15 cellular contexts compared by ENCODE assay signal in genomic region chr7:80729586-80730320, GRCh38.
DNase-seq lines count a peak whose midpoint lies in the region; ATAC-seq and TF ChIP-seq lines count a peak whose summit lies in the region.
"Had no signal": no experiment of that assay in that cellular context is flagged by ENCODE, and none has a peak within 500 bp of the region (broad histone marks: within the 10 kb centered on the region; RNA-seq: fewer than 3 reads in every experiment).

No MANE protein-coding gene starts in this region.

- H3K27ac ChIP-seq in right atrium auricular region (no peak overlapping the region), heart right ventricle (peak overlapping the region in 3 of 10 donors; percentile 1 to 60 (median 11))
- H3K27ac ChIP-seq: SK-N-MC had no signal

- in situ Hi-C loops in astrocyte of the cerebellum (cut with HindIII; ENCODE audit: low sequenced_read_pairs), result no loop called here

- ATAC-seq in Right ventricle myocardium superior (ENCODE audit: poor library complexity) (peak; percentile 80), heart right ventricle (peak in 7 of 8 donors; percentile 59 to 84 (median 71))
- ATAC-seq: activated T-cell treated with anti-CD3 and anti-CD28 coated beads, Interleukin-2, amount 50 U/mL, for 4 hours; natural killer cell treated with Interleukin-12 subunit alpha and Interleukin-12 subunit beta and Interleukin-15 and Interleukin-18, amount 100 ng/mL, for 72 hours had no signal

- H3K36me3 ChIP-seq in right atrium auricular region (no peaks in the 10 kb centered on the region), heart right ventricle (no peaks in the 10 kb centered on the region)

- WGBS in heart right ventricle, 2 donors, result 61 to 65% methylated on average over 2 of the region's 2 CpGs

- no peaks in the 10 kb centered on the region for H3K9me3 ChIP-seq in right atrium auricular region
- no peaks in the 10 kb centered on the region for H3K9me3 ChIP-seq in heart right ventricle

- H3K4me3 ChIP-seq in right atrium auricular region, result no peak overlapping the region
- H3K4me3 ChIP-seq in astrocyte of the cerebellum (ENCODE audit: low read depth, low read length), result no peak overlapping the region
- H3K4me3 ChIP-seq in heart right ventricle, result no peak overlapping the region
- H3K4me3 ChIP-seq: SK-N-MC had no signal

- TF ChIP-seq CTCF in right atrium auricular region (IDR thresholded peaks at IDR 0.05) (no peak), astrocyte of the cerebellum (IDR thresholded peaks at IDR 0.05; ENCODE audit: low read depth, low read length, missing control alignments) (no peak), heart right ventricle (IDR thresholded peaks at IDR 0.05) (no peak)

- intact Hi-C loops in Right ventricle myocardium superior (cut with DNase I), result no loop called here
- intact Hi-C loops in heart right ventricle (cut with DNase I), result loop anchor here in 1 of 10 donors (10.0 kb wide), 1 partner anchor 65 kb away; no protein-coding TSS in a partner anchor

- DNase-seq in Right ventricle myocardium superior, result no peak
- DNase-seq in right atrium auricular region (ENCODE audit: low spot score), result no peak
- peak; percentile 55 for DNase-seq in astrocyte of the cerebellum (ENCODE audit: low read depth)
- no peak for DNase-seq in heart right ventricle
- no peak for DNase-seq in GF-D8 (lab: John Stamatoyannopoulos, UW)
- DNase-seq in NCI-H82 (lab: John Stamatoyannopoulos, UW), result no peak
- no peak for DNase-seq in ureter (ENCODE audit: low spot score)
- no peak for DNase-seq in NCI-H2227 treated with DMSO at 0.1 percent for 48 hours (lab: John Stamatoyannopoulos, UW)
- DNase-seq: activated naive CD8-positive, alpha-beta T cell treated with anti-CD3 and anti-CD28 coated beads, Interleukin-2, amount 10 ng/mL, durations not matched to agents 7 days and 5 days; activated T-cell treated with anti-CD3 and anti-CD28 coated beads, Interleukin-2, amount 50 U/mL, for 4 hours; cerebellar nuclear complex; COR-L47; hippocampal formation had no signal

- H3K4me1 ChIP-seq in right atrium auricular region, result no peaks in the 10 kb centered on the region
- peaks cover 0 to 11% (median 0%) of the 10 kb centered on the region in 9 donors for H3K4me1 ChIP-seq in heart right ventricle

- H3K27me3 ChIP-seq in right atrium auricular region, result no peaks in the 10 kb centered on the region
- no peaks in the 10 kb centered on the region for H3K27me3 ChIP-seq in heart right ventricle
